ENCODE assay signal across 28 cellular contexts in genomic region chr6:52666523-52666922, GRCh38. TPM values are rescaled to one million over a fixed set of nuclear protein-coding genes. Genes with fewer than 3 reads are reported as not detected.
DNase-seq lines count a peak whose midpoint lies in the region; ATAC-seq and TF ChIP-seq lines count a peak whose summit lies in the region.
"Had no signal": no experiment of that assay in that cellular context is flagged by ENCODE, and none has a peak within 500 bp of the region (broad histone marks: within the 10 kb centered on the region; RNA-seq: fewer than 3 reads in every experiment).

No MANE protein-coding gene starts in this region.

- H3K4me3 Mint-ChIP-seq in glutamatergic neuron (ENCODE audit: unreplicated experiment): peak overlapping the region; percentile 48
- H3K4me3 Mint-ChIP-seq: activated naive CD8-positive, alpha-beta T cell treated with anti-CD3 and anti-CD28 coated beads, Interleukin-2, amount 50 U/mL, for 24 hours; GM23338; T-helper 17 cell had no signal

- H3K4me3 ChIP-seq in GM08714 (ENCODE audit: low read length): peak overlapping the region; percentile 68
- peak overlapping the region; percentile 81 for H3K4me3 ChIP-seq in OCI-LY7 (ENCODE audit: low read depth, low read length, poor library complexity, severe bottlenecking)
- H3K4me3 ChIP-seq in skeletal muscle satellite cell (ENCODE audit: low read length): peak overlapping the region; percentile 88
- H3K4me3 ChIP-seq: PC-9, sigmoid colon, tibial artery had no signal

- no peak overlapping the region for H2AFZ ChIP-seq in OCI-LY7 (ENCODE audit: low read length)
- H2AFZ ChIP-seq: GM23338, PC-9 had no signal

- no peaks in the 10 kb centered on the region for H3K27me3 ChIP-seq in skeletal muscle satellite cell (ENCODE audit: control insufficient read depth, insufficient read depth, low read length)
- H3K27me3 ChIP-seq: brain microvascular endothelial cell, MG63, sigmoid colon, tibial artery had no signal

- H3K9me3 ChIP-seq in OCI-LY7 (ENCODE audit: low read length) (no peaks in the 10 kb centered on the region), skeletal muscle satellite cell (replicated peaks; ENCODE audit: low read length) (no peaks in the 10 kb centered on the region)
- H3K9me3 ChIP-seq: MG63, sigmoid colon, tibial artery had no signal

- H3K27me3 Mint-ChIP-seq in glutamatergic neuron (ENCODE audit: unreplicated experiment): peaks cover under 1% of the 10 kb centered on the region
- H3K27me3 Mint-ChIP-seq: T-helper 17 cell had no signal

- H3K9ac ChIP-seq in skeletal muscle satellite cell (ENCODE audit: low read depth, low read length): peak overlapping the region; percentile 80

- H3K27ac ChIP-seq in OCI-LY7 (ENCODE audit: low read depth, low read length, poor library complexity, severe bottlenecking): peak overlapping the region; percentile 64
- H3K27ac ChIP-seq: brain microvascular endothelial cell, HL-60, PC-9, sigmoid colon, tibial artery had no signal

- no peak for TF ChIP-seq CTCF in OCI-LY7 (conservative IDR thresholded peaks at IDR 0.05; ENCODE audit: low read length)
- no peak for TF ChIP-seq CTCF in glutamatergic neuron (IDR thresholded peaks at IDR 0.05; ENCODE audit: partially characterized antibody, unreplicated experiment)

- no peak for ATAC-seq in GM21529 (IDR thresholded peaks at IDR 0.05; ENCODE audit: unreplicated experiment)
- ATAC-seq: activated naive CD8-positive, alpha-beta T cell treated with anti-CD3 and anti-CD28 coated beads, Interleukin-2, amount 50 U/mL, for 24 hours; GM23338; natural killer cell; T-helper 17 cell had no signal

- DNase-seq in OCI-LY7 (ENCODE audit: low spot score) (no peak), glutamatergic neuron (no peak), occipital lobe (lab: John Stamatoyannopoulos, UW) (no peak), NAMALWA (ENCODE audit: low spot score) (no peak)
- DNase-seq: activated CD4-positive, alpha-beta T cell treated with anti-CD3 and anti-CD28 coated beads, Interleukin-2, amount 50 U/mL, for 1 hour; activated effector memory CD4-positive, alpha-beta T cell treated with Interleukin-2 at 50 U/mL for 16 hours; activated naive CD8-positive, alpha-beta T cell treated with anti-CD3 and anti-CD28 coated beads, Interleukin-2, amount 50 U/mL, for 24 hours; brain microvascular endothelial cell; COR-L47; foreskin melanocyte; IMR-90; kidney glomerular epithelial cell; MG63; natural killer cell; NCI-H146; NCI-H2171 treated with DMSO at 0.1 percent for 48 hours; NCI-H526 treated with DMSO at 0.1 percent for 48 hours; PC-9; sigmoid colon; stimulated activated CD4-positive, alpha-beta T cell treated with anti-CD3 and anti-CD28 coated beads, Interleukin-2, amount 100 ng/mL, for 24 hours; stimulated activated naive CD4-positive, alpha-beta T cell; T-helper 17 cell; tibial artery had no signal

- peaks cover 5% of the 10 kb centered on the region for H3K4me1 Mint-ChIP-seq in glutamatergic neuron (ENCODE audit: low read depth, unreplicated experiment)

- CTCF ChIA-PET in OCI-LY7 (lab: Charles Lee; ENCODE audit: unreplicated experiment): no interaction called here

- peaks cover 16% of the 10 kb centered on the region; the same call in 1 of the 2 replicates for H3K36me3 ChIP-seq in OCI-LY7 (ENCODE audit: insufficient read depth, low read length)
- H3K36me3 ChIP-seq in skeletal muscle satellite cell (ENCODE audit: insufficient read depth, low read length): peaks cover 16% of the 10 kb centered on the region
- H3K36me3 ChIP-seq: brain microvascular endothelial cell, sigmoid colon, tibial artery had no signal

- intact Hi-C loops in OCI-LY7 (cut with micrococcal nuclease; ENCODE audit: unreplicated experiment): loop anchor here (5.0 kb wide), 1 partner anchor 331 kb away; the partner anchor contains the start of gene GSTA4

- H4K20me1 ChIP-seq in OCI-LY7 (ENCODE audit: insufficient read depth, low read length): no peaks in the 10 kb centered on the region

- peaks cover 59% of the 10 kb centered on the region for H3K4me1 ChIP-seq in OCI-LY7 (ENCODE audit: insufficient read depth, low read length, poor library complexity, severe bottlenecking)
- peaks cover 38% of the 10 kb centered on the region for H3K4me1 ChIP-seq in skeletal muscle satellite cell (ENCODE audit: control insufficient read depth, insufficient read depth, low read length)

- BruUV-seq in OCI-LY7 (replicated peaks; lab: Mats Ljungman, UMichigan): no TSS peak

- H3K27ac Mint-ChIP-seq in glutamatergic neuron (ENCODE audit: unreplicated experiment): no peak overlapping the region
- H3K27ac Mint-ChIP-seq: activated naive CD8-positive, alpha-beta T cell treated with anti-CD3 and anti-CD28 coated beads, Interleukin-2, amount 50 U/mL, for 24 hours; GM23338; natural killer cell; T-helper 17 cell had no signal

- H3K9me3 Mint-ChIP-seq in glutamatergic neuron (ENCODE audit: unreplicated experiment): peaks cover 2% of the 10 kb centered on the region
- H3K9me3 Mint-ChIP-seq: activated naive CD8-positive, alpha-beta T cell treated with anti-CD3 and anti-CD28 coated beads, Interleukin-2, amount 50 U/mL, for 24 hours; GM23338; natural killer cell had no signal

- peaks cover 30% of the 10 kb centered on the region for H3K79me2 ChIP-seq in OCI-LY7 (ENCODE audit: insufficient read depth, low read depth, low read length)

- no peaks in the 10 kb centered on the region for H3K9me2 ChIP-seq in OCI-LY7 (ENCODE audit: insufficient read depth, low read length)

- POLR2A ChIA-PET in OCI-LY7 (lab: Charles Lee): interaction anchor here (0.8 to 2.6 kb wide), 3 partner anchors 8 to 247 kb away, joined by 3 to 15 read pairs (median 7); partner anchors contain the start of gene EFHC1

- no peaks in the 10 kb centered on the region for H3K36me3 Mint-ChIP-seq in glutamatergic neuron (ENCODE audit: unreplicated experiment)
- H3K36me3 Mint-ChIP-seq: natural killer cell had no signal

- peak overlapping the region; percentile 98 for H3K4me2 ChIP-seq in OCI-LY7 (ENCODE audit: low read length)
- peak overlapping the region; percentile 94 for H3K4me2 ChIP-seq in skeletal muscle satellite cell (ENCODE audit: low read length)
- H3K4me2 ChIP-seq: PC-9 had no signal

RNA-seq across cellular contexts. Expression of gene TMEM14A, which starts 4.4 kb away (rescaled TPM):
- total RNA-seq in OCI-LY7 (2014; rRNA removed; shearing (Covaris generic)): 14.6 and 17.8 TPM in 2 replicates
- total RNA-seq in OCI-LY7 (2022) (27.2 and 32.7 TPM in 2 replicates), glutamatergic neuron (ENCODE audit: unreplicated experiment) (26.3 TPM), occipital lobe (104 TPM)
- total RNA-seq in skeletal muscle satellite cell (2012; rRNA removed): 30.6 and 31.4 TPM in 2 replicates
